10 cellular contexts compared by ENCODE assay signal in the genomic region with DNA sequence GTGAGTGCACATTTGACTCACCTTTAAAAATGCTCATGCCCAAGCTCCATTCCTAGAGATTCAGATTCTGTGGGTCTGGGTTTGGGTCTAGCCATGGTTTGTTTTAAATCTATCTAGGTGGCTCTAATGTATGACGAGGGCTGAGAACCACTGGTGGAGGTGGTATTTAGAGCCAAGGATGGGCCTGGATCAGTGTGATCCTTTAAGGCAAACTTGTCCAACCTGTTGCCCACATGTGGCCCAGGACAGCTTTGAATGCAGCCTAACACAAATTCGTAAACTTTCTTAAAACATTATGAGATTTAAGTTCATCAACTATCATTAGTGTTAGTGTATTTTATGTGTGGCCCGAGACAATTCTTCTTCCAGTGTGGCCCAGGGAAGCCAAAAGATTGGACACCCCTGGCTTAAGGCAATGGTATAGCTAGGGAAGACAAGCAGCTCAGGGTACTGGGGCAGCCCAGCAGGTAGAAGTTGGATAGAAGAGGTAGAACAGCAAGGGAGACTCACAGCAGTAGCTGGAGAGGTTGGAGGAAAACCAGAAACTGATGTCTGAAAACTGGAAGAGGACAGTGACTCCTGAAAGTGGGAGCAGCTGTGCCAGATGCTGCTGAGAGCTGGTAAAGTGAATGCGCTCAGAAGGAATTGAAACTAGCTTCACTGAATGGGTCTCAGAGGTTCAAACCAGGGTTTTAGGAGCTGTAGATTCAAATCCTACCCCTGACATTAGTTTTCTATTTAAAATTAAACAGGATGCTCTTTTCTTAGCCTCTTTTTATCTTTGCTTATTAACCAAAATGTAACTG. TPM values are rescaled to one million over a fixed set of nuclear protein-coding genes. Genes with fewer than 3 reads are reported as not detected.
DNase-seq lines count a peak whose midpoint lies in the region; ATAC-seq and TF ChIP-seq lines count a peak whose summit lies in the region.
"Had no signal": no experiment of that assay in that cellular context is flagged by ENCODE, and none has a peak within 500 bp of the region (broad histone marks: within the 10 kb centered on the region; RNA-seq: fewer than 3 reads in every experiment).

No MANE protein-coding gene starts in this region.

- no peaks in the 10 kb centered on the region for H3K36me3 ChIP-seq in mucosa of rectum (ENCODE audit: control insufficient read depth in 2 of 2, insufficient read depth in 2 of 2, low read length in 2 of 2)
- H3K36me3 ChIP-seq in upper lobe of right lung = no peaks in the 10 kb centered on the region

- H3K27me3 ChIP-seq in mucosa of rectum (ENCODE audit: control insufficient read depth in 2 of 2, insufficient read depth in 2 of 2, low read length in 2 of 2) = no peaks in the 10 kb centered on the region
- H3K27me3 ChIP-seq in upper lobe of right lung = no peaks in the 10 kb centered on the region

- no peak overlapping the region for H3K9ac ChIP-seq in mucosa of rectum (ENCODE audit: low read depth in 1 of 2, low read length in 2 of 2)

- H3K4me3 ChIP-seq in mucosa of rectum (ENCODE audit: low read length in 2 of 2) = no peak overlapping the region
- no peak overlapping the region for H3K4me3 ChIP-seq in upper lobe of right lung

- no peaks in the 10 kb centered on the region for H3K9me3 ChIP-seq in mucosa of rectum (ENCODE audit: control insufficient read depth in 2 of 2, low read length in 2 of 2)
- no peaks in the 10 kb centered on the region for H3K9me3 ChIP-seq in upper lobe of right lung

- peak overlapping the region; percentile 51 for H3K27ac Mint-ChIP-seq in activated T-cell treated with anti-CD3 and anti-CD28 coated beads, Interleukin-2, amount 50 U/mL, for 24 hours
- H3K27ac Mint-ChIP-seq in activated T-cell treated with anti-CD3 and anti-CD28 coated beads, Interleukin-2, amount 50 U/mL, for 72 hours = no peak overlapping the region
- H3K27ac Mint-ChIP-seq in central memory CD8-positive, alpha-beta T cell (ENCODE audit: low read depth) = peak overlapping the region; percentile 26

- no peaks in the 10 kb centered on the region for H3K27me3 Mint-ChIP-seq in activated T-cell treated with anti-CD3 and anti-CD28 coated beads, Interleukin-2, amount 50 U/mL, for 24 hours
- no peaks in the 10 kb centered on the region for H3K27me3 Mint-ChIP-seq in activated T-cell treated with anti-CD3 and anti-CD28 coated beads, Interleukin-2, amount 50 U/mL, for 72 hours (ENCODE audit: low read depth)
- H3K27me3 Mint-ChIP-seq in central memory CD8-positive, alpha-beta T cell = no peaks in the 10 kb centered on the region

- intact Hi-C loops in upper lobe of right lung (cut with DNase I) = no loop called here

- H3K4me1 Mint-ChIP-seq in activated T-cell treated with anti-CD3 and anti-CD28 coated beads, Interleukin-2, amount 50 U/mL, for 24 hours (ENCODE audit: low read depth) = peaks cover 80% of the 10 kb centered on the region
- H3K4me1 Mint-ChIP-seq in activated T-cell treated with anti-CD3 and anti-CD28 coated beads, Interleukin-2, amount 50 U/mL, for 72 hours (ENCODE audit: low read depth) = peaks cover 84% of the 10 kb centered on the region
- peaks cover 74% of the 10 kb centered on the region for H3K4me1 Mint-ChIP-seq in central memory CD8-positive, alpha-beta T cell

- no peak for TF ChIP-seq CTCF in upper lobe of right lung (IDR thresholded peaks at IDR 0.05)

- H3K4me1 ChIP-seq in mucosa of rectum (ENCODE audit: control insufficient read depth in 2 of 2, insufficient read depth in 2 of 2, low read length in 2 of 2) = peaks cover 46 to 63% of the 10 kb centered on the region in 2 donors
- H3K4me1 ChIP-seq in upper lobe of right lung = peaks cover 92% of the 10 kb centered on the region

- DNase-seq in activated T-cell treated with anti-CD3 and anti-CD28 coated beads, Interleukin-2, amount 50 U/mL, for 24 hours = no peak
- DNase-seq in activated T-cell treated with anti-CD3 and anti-CD28 coated beads, Interleukin-2, amount 50 U/mL, for 72 hours = no peak
- no peak for DNase-seq in central memory CD8-positive, alpha-beta T cell (ENCODE audit: low spot score in 2 of 2)
- DNase-seq in upper lobe of right lung (no peak), HCEC 1CT (no peak), NCI-H345 (lab: John Stamatoyannopoulos, UW) (no peak)
- DNase-seq: activated CD4-positive, CD25-positive, alpha-beta regulatory T cell treated with anti-CD3 and anti-CD28 coated beads, Interleukin-2, amount 50 U/mL, for 72 hours; caudate nucleus had no signal

- H3K36me3 Mint-ChIP-seq in activated T-cell treated with anti-CD3 and anti-CD28 coated beads, Interleukin-2, amount 50 U/mL, for 24 hours (ENCODE audit: low read depth) = peaks cover 11% of the 10 kb centered on the region
- H3K36me3 Mint-ChIP-seq in activated T-cell treated with anti-CD3 and anti-CD28 coated beads, Interleukin-2, amount 50 U/mL, for 72 hours (ENCODE audit: insufficient read depth in 2 of 2) = peaks cover 0 to 4% of the 10 kb centered on the region in 2 donors
- H3K36me3 Mint-ChIP-seq in central memory CD8-positive, alpha-beta T cell (ENCODE audit: insufficient read depth) = peaks cover 7% of the 10 kb centered on the region

- H3K27ac ChIP-seq in mucosa of rectum (ENCODE audit: low read depth in 2 of 2, low read length in 2 of 2) = peak overlapping the region; percentile 13 to 14
- H3K27ac ChIP-seq in upper lobe of right lung = peak overlapping the region; percentile 49

- no peak overlapping the region for H3K4me3 Mint-ChIP-seq in activated T-cell treated with anti-CD3 and anti-CD28 coated beads, Interleukin-2, amount 50 U/mL, for 24 hours
- H3K4me3 Mint-ChIP-seq in activated T-cell treated with anti-CD3 and anti-CD28 coated beads, Interleukin-2, amount 50 U/mL, for 72 hours = no peak overlapping the region
- no peak overlapping the region for H3K4me3 Mint-ChIP-seq in central memory CD8-positive, alpha-beta T cell

- no peaks in the 10 kb centered on the region for H3K9me3 Mint-ChIP-seq in activated T-cell treated with anti-CD3 and anti-CD28 coated beads, Interleukin-2, amount 50 U/mL, for 24 hours
- no peaks in the 10 kb centered on the region for H3K9me3 Mint-ChIP-seq in activated T-cell treated with anti-CD3 and anti-CD28 coated beads, Interleukin-2, amount 50 U/mL, for 72 hours
- no peaks in the 10 kb centered on the region for H3K9me3 Mint-ChIP-seq in central memory CD8-positive, alpha-beta T cell

- no peak for ATAC-seq in activated T-cell treated with anti-CD3 and anti-CD28 coated beads, Interleukin-2, amount 50 U/mL, for 72 hours (replicated peaks in 1 of 2)
- no peak for ATAC-seq in central memory CD8-positive, alpha-beta T cell (replicated peaks; ENCODE audit: extremely low read depth, poor library complexity, severe bottlenecking)
- no peak for ATAC-seq in upper lobe of right lung
- ATAC-seq in HG03521 (IDR thresholded peaks at IDR 0.05; ENCODE audit: unreplicated experiment) = no peak

RNA-seq across cellular contexts. Expression of gene ADD1, which starts 18.2 kb away (rescaled TPM):
- 100 to 1,000 TPM; 281 to 282 TPM for total RNA-seq in activated T-cell treated with anti-CD3 and anti-CD28 coated beads, Interleukin-2, amount 50 U/mL, for 72 hours
- total RNA-seq in upper lobe of right lung = 286 TPM
